In the genomic region with DNA sequence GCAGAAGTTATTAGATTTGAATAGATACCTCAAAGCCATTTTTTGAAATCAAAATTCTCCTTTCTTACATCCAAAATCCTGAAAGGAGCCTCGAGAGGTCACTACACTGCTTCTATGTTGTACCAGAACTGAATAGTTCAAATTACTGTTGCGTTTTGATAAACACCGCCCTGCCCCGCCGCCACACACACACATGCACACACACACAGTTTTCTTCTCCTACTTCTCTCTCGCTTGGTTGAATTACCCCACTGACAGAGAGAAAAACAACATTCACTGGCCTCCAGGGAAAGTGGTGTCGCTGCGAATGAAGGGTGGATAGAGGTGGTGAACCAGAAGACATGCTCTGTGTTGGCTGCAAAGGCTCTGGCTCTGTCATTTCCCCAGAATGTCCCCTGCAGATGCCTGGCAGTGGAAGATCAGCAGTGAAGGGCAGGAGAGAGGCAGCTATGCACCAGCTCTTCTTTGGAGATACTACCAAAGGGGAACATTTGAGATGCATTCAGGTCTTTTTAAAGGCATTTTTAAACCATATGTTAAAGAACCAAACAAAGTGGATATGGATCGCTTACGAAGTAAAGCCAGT, we compare ENCODE assay signal across 11 cellular contexts.
DNase-seq lines count a peak whose midpoint lies in the region; ATAC-seq, FAIRE-seq and TF ChIP-seq lines count a peak whose summit lies in the region.
"Had no signal": no experiment of that assay in that cellular context is flagged by ENCODE, and none has a peak within 500 bp of the region (broad histone marks: within the 10 kb centered on the region; RNA-seq: fewer than 3 reads in every experiment).

No MANE protein-coding gene starts in this region.

- H3K9ac ChIP-seq in HepG2 (ENCODE audit: insufficient read depth, low read depth, low read length), result no peak overlapping the region
- H3K9ac ChIP-seq in smooth muscle cell (ENCODE audit: low read depth), result no peak overlapping the region
- H3K9ac ChIP-seq: SK-N-SH had no signal

- TF ChIP-seq RAD21 in HepG2 (CRISPR knock-in tag; IDR thresholded peaks at IDR 0.05), result no peak

- FAIRE-seq in endometrium (lab: Jason Lieb, UNC) (peak; percentile 61), HepG2 (lab: Jason Lieb, UNC) (no peak)

- ATAC-seq in HepG2, result no peak; the same call in 2 of the 3 replicates
- ATAC-seq in GM21717 (IDR thresholded peaks at IDR 0.05; ENCODE audit: unreplicated experiment), result no peak

- DNase-seq in RWPE1 (ENCODE audit: low spot score), result peak; percentile 26
- DNase-seq in HepG2 (ENCODE audit: low spot score), result no peak
- DNase-seq in smooth muscle cell (lab: John Stamatoyannopoulos, UW; ENCODE audit: unreplicated experiment), result no peak
- no peak for DNase-seq in RPMI8226
- no peak for DNase-seq in NCI-H1105 (lab: John Stamatoyannopoulos, UW)
- DNase-seq in HUDEP-2 (lab: John Stamatoyannopoulos, UW; ENCODE audit: unreplicated experiment in 76 of 76), result no peak
- DNase-seq: NCI-H1417 treated with DMSO at 0.1 percent for 48 hours, SK-N-SH had no signal

- H3K27ac ChIP-seq in RWPE1 (peak overlapping the region; percentile 98), HepG2 (ENCODE audit: extremely low read length, insufficient read depth, low read length) (peak overlapping the region; percentile 42), smooth muscle cell (ENCODE audit: low read depth) (peak overlapping the region; percentile 62)
- H3K27ac ChIP-seq: C4-2B had no signal

- TF ChIP-seq CTCF in RWPE1 (conservative IDR thresholded peaks at IDR 0.05; ENCODE audit: low read depth), result no peak; the same call in 1 of the 2 replicates
- no peak for TF ChIP-seq CTCF in HepG2 (CRISPR knock-in tag; IDR thresholded peaks at IDR 0.05)
- no peak for TF ChIP-seq CTCF in smooth muscle cell (IDR thresholded peaks at IDR 0.05; ENCODE audit: borderline replicate concordance, insufficient read depth, poor library complexity, severe bottlenecking)

- no peaks in the 10 kb centered on the region; a peak in 1 of 5 replicates for H3K36me3 ChIP-seq in HepG2 (replicated peaks in 1 of 2; ENCODE audit: control insufficient read depth in 1 of 2, insufficient read depth in 2 of 2, low read length in 2 of 2)
- no peaks in the 10 kb centered on the region for H3K36me3 ChIP-seq in smooth muscle cell (ENCODE audit: low read depth)

- H3K4me1 ChIP-seq in HepG2 (ENCODE audit: insufficient read depth, low read length) (peaks cover 53% of the 10 kb centered on the region), smooth muscle cell (ENCODE audit: low read depth) (no peaks in the 10 kb centered on the region)

- no peak for TF ChIP-seq POLR2A in HepG2 (IDR thresholded peaks at IDR 0.05; ENCODE audit: insufficient read depth in 1 of 2, low read depth in 2 of 2, low read length in 2 of 2)

- H3F3A ChIP-seq in smooth muscle cell (ENCODE audit: low read depth), result peaks cover 8% of the 10 kb centered on the region

- H2AFZ ChIP-seq in HepG2 (ENCODE audit: low read length), result no peak overlapping the region
- no peak overlapping the region for H2AFZ ChIP-seq in smooth muscle cell (ENCODE audit: low read depth)

- no peak for TF ChIP-seq EP300 in HepG2 (IDR thresholded peaks at IDR 0.05; ENCODE audit: low read depth in 2 of 2, low read length in 2 of 2)
- TF ChIP-seq EP300 in HepG2 (CRISPR knock-in tag; IDR thresholded peaks at IDR 0.05; ENCODE audit: borderline replicate concordance), result no peak

- H3K79me2 ChIP-seq in HepG2 (ENCODE audit: insufficient read depth, low read length) (no peaks in the 10 kb centered on the region), smooth muscle cell (ENCODE audit: low read depth) (no peaks in the 10 kb centered on the region)

- H4K20me1 ChIP-seq in HepG2 (ENCODE audit: insufficient read depth, low read length) (no peaks in the 10 kb centered on the region), smooth muscle cell (ENCODE audit: low read depth) (no peaks in the 10 kb centered on the region)

- intact Hi-C loops in HepG2 (cut with micrococcal nuclease; ENCODE audit: unreplicated experiment), result no loop called here

- BruUV-seq in HepG2 (replicated peaks; lab: Mats Ljungman, UMichigan), result no TSS peak

- H3K9me3 ChIP-seq in HepG2 (ENCODE audit: low read length), result no peaks in the 10 kb centered on the region
- no peaks in the 10 kb centered on the region for H3K9me3 ChIP-seq in smooth muscle cell (replicated peaks; ENCODE audit: low read depth)
- H3K9me3 ChIP-seq: SK-N-SH had no signal

- 95% methylated on average over 10 of the region's 10 CpGs for WGBS in HepG2 (ENCODE audit: low lambda C conversion rate)
- WGBS in smooth muscle cell (ENCODE audit: low lambda C conversion rate), result 85% methylated on average over 10 of the region's 10 CpGs

- in situ Hi-C loops in HepG2 (cut with HindIII; ENCODE audit: extremely low pct_ligation_motif_present, low pct_unique_long_range_greater_than_20kb), result no loop called here

- no peak overlapping the region for H3K4me3 ChIP-seq in HepG2 (replicated peaks in 1 of 3; ENCODE audit: insufficient read depth in 1 of 3, low read depth in 2 of 3, low read length in 3 of 3)
- no peak overlapping the region for H3K4me3 ChIP-seq in smooth muscle cell

- CTCF ChIA-PET in RWPE1 (lab: Yijun Ruan, JAX) (interaction anchor here (0.5 kb wide), 1 partner anchor 305 kb away, joined by 3 read pairs; no protein-coding TSS in a partner anchor), HepG2 (lab: Yijun Ruan, JAX; ENCODE audit: low intra/inter-chr PET ratio, low total read pairs) (no interaction called here)

- no peak overlapping the region for H3K4me2 ChIP-seq in HepG2 (ENCODE audit: low read depth, low read length)
- no peak overlapping the region for H3K4me2 ChIP-seq in smooth muscle cell
- H3K4me2 ChIP-seq: SK-N-SH had no signal

- no peaks in the 10 kb centered on the region for H3K27me3 ChIP-seq in HepG2 (ENCODE audit: control insufficient read depth in 1 of 2, insufficient read depth in 2 of 2, low read length in 2 of 2)
- H3K27me3 ChIP-seq in smooth muscle cell (ENCODE audit: low read depth), result no peaks in the 10 kb centered on the region

- POLR2A ChIA-PET in RWPE1 (lab: Yijun Ruan, JAX; ENCODE audit: low non-redundant PET), result no interaction called here
- POLR2A ChIA-PET in HepG2 (lab: Yijun Ruan, JAX), result interaction anchor here (1.2 to 1.3 kb wide), 2 partner anchors 9 to 24 kb away, joined by 4 to 10 read pairs; no protein-coding TSS in a partner anchor

TF ChIP-seq in HepG2, 621 proteins besides CTCF, POLR2A, EP300 and RAD21:
- TF ChIP-seq ZNF230 (CRISPR knock-in tag; IDR thresholded peaks at IDR 0.05) (no peak), ZFP37 (CRISPR knock-in tag; IDR thresholded peaks at IDR 0.05; ENCODE audit: borderline replicate concordance) (no peak), ZNF34 (CRISPR knock-in tag; IDR thresholded peaks at IDR 0.05; ENCODE audit: borderline replicate concordance) (no peak)
- TF ChIP-seq, protein P1, sequence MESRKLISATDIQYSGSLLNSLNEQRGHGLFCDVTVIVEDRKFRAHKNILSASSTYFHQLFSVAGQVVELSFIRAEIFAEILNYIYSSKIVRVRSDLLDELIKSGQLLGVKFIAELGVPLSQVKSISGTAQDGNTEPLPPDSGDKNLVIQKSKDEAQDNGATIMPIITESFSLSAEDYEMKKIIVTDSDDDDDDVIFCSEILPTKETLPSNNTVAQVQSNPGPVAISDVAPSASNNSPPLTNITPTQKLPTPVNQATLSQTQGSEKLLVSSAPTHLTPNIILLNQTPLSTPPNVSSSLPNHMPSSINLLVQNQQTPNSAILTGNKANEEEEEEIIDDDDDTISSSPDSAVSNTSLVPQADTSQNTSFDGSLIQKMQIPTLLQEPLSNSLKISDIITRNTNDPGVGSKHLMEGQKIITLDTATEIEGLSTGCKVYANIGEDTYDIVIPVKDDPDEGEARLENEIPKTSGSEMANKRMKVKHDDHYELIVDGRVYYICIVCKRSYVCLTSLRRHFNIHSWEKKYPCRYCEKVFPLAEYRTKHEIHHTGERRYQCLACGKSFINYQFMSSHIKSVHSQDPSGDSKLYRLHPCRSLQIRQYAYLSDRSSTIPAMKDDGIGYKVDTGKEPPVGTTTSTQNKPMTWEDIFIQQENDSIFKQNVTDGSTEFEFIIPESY (CRISPR knock-in tag; IDR thresholded peaks at IDR 0.05), result 0 out of 2 replicates have a peak, but pooled peaks have one; percentile 27

Comparison
In these comparisons a context has a peak if more than half of its experiments do, and no peak if none do; other contexts are left out.
1. H3K27ac ChIP-seq: peak in every context shown above with its lines; median percentile 98 in RWPE1; 62 in smooth muscle cell; 42 in HepG2.